ENCODE assay signal across 8 cellular contexts in genomic region chr7:148772297-148773089, GRCh38.
DNase-seq lines count a peak whose midpoint lies in the region; ATAC-seq and TF ChIP-seq lines count a peak whose summit lies in the region.

No MANE protein-coding gene starts in this region.

- H3K36me3 ChIP-seq in IMR-90 (ENCODE audit: control insufficient read depth, insufficient read depth, low read length) (peaks cover 21% of the 10 kb centered on the region), mesodermal cell (ENCODE audit: control insufficient read depth, insufficient read depth, low read length) (peaks cover 74% of the 10 kb centered on the region)

- no peaks in the 10 kb centered on the region for H3K9me3 Mint-ChIP-seq in activated naive CD4-positive, alpha-beta T cell treated with anti-CD3 and anti-CD28 coated beads for 36 hours

- H3K27ac Mint-ChIP-seq in activated naive CD4-positive, alpha-beta T cell treated with anti-CD3 and anti-CD28 coated beads for 36 hours = peak overlapping the region; percentile 71

- no peak overlapping the region for H2AK9ac ChIP-seq in IMR-90 (replicated peaks; ENCODE audit: low read depth, low read length, poor library complexity)

- H2AK5ac ChIP-seq in IMR-90 (ENCODE audit: low read depth, low read length) = no peak overlapping the region

- peaks cover 5% of the 10 kb centered on the region; the same call in 1 of the 2 replicates for H4K20me1 ChIP-seq in IMR-90 (ENCODE audit: insufficient read depth, low read length)

- TF ChIP-seq RAD21 in IMR-90 (IDR thresholded peaks at IDR 0.05; ENCODE audit: low read length) = peak; percentile 37

- no peaks in the 10 kb centered on the region for H3K27me3 ChIP-seq in IMR-90 (ENCODE audit: control insufficient read depth, insufficient read depth, low read length)

- peaks cover 31 to 34% of the 10 kb centered on the region in 2 experiments for H3K79me1 ChIP-seq in IMR-90 (ENCODE audit: low read depth in 1 of 2, low read length in 2 of 2)

- no peak overlapping the region for H3K14ac ChIP-seq in IMR-90 (replicated peaks; ENCODE audit: low read depth, low read length)

- POLR2A ChIA-PET in IMR-90 (lab: Charles Lee; ENCODE audit: unreplicated experiment) = no interaction called here

- CTCF ChIA-PET in IMR-90 (lab: Yijun Ruan, JAX) = interaction anchor here (0.6 to 0.7 kb wide), 3 partner anchors 83 to 185 kb away, joined by 3 read pairs; no protein-coding TSS in a partner anchor
- CTCF ChIA-PET in activated naive CD4-positive, alpha-beta T cell treated with anti-CD3 and anti-CD28 coated beads for 36 hours (lab: Charles Lee) = interaction anchor here (1.6 to 2.6 kb wide), 2 partner anchors 14 to 197 kb away, joined by 3 to 23 read pairs; no protein-coding TSS in a partner anchor

- H4K8ac ChIP-seq in IMR-90 (ENCODE audit: low read depth in 2 of 2, low read length in 2 of 2) = no peak overlapping the region; a peak in 1 of 4 replicates

- H2BK15ac ChIP-seq in IMR-90 (ENCODE audit: low read depth, low read length) = no peak overlapping the region

- no peak; the same call in 1 of the 2 replicates for TF ChIP-seq POLR2A in IMR-90 (IDR thresholded peaks at IDR 0.05; ENCODE audit: low read depth, low read length)

- TF ChIP-seq CTCF in AG09319 (IDR thresholded peaks at IDR 0.05; ENCODE audit: low read depth, low read length) = no peak
- TF ChIP-seq CTCF in IMR-90 (conservative IDR thresholded peaks at IDR 0.05; ENCODE audit: low read depth, low read length) = no peak

- H3K56ac ChIP-seq in IMR-90 (ENCODE audit: extremely low read depth, insufficient read depth, low read length) = no peak overlapping the region

- no peaks in the 10 kb centered on the region for H3K9me3 ChIP-seq in IMR-90 (ENCODE audit: control insufficient read depth, insufficient read depth, low read length)
- no peaks in the 10 kb centered on the region for H3K9me3 ChIP-seq in mesodermal cell (ENCODE audit: control insufficient read depth, low read length)

- no peak overlapping the region for H3K27ac ChIP-seq in IMR-90 (ENCODE audit: insufficient read depth, low read length)
- peak overlapping the region; percentile 62 for H3K27ac ChIP-seq in mesodermal cell (ENCODE audit: low read depth, low read length, severe bottlenecking)

- H4K5ac ChIP-seq in IMR-90 (ENCODE audit: low read depth, low read length) = no peak overlapping the region

- H3K27me3 Mint-ChIP-seq in activated naive CD4-positive, alpha-beta T cell treated with anti-CD3 and anti-CD28 coated beads for 36 hours (ENCODE audit: low read depth) = no peaks in the 10 kb centered on the region

- no TSS peak for BruUV-seq in IMR-90 (replicated peaks; lab: Mats Ljungman, UMichigan)

- H2BK120ac ChIP-seq in IMR-90 (ENCODE audit: low read depth, low read length) = no peak overlapping the region

- DNase-seq in AG09319 (ENCODE audit: extremely low read depth, low read depth) (peak; percentile 35), IMR-90 (peak; percentile 98), NCI-H345 treated with DMSO at 0.1 percent for 48 hours (lab: John Stamatoyannopoulos, UW; ENCODE audit: unreplicated experiment) (no peak), medulla oblongata (ENCODE audit: extremely low spot score) (no peak), NCI-H774 (lab: John Stamatoyannopoulos, UW) (no peak)
- peak; percentile 62 for DNase-seq in activated naive CD4-positive, alpha-beta T cell treated with anti-CD3 and anti-CD28 coated beads for 36 hours

- no peak overlapping the region for H3K23ac ChIP-seq in IMR-90 (ENCODE audit: low read depth, low read length)

- in situ Hi-C loops in IMR-90 (cut with MboI; ENCODE audit: low sequenced_read_pairs) = no loop called here

- intact Hi-C loops in IMR-90 (cut with micrococcal nuclease) = loop anchor here (2.0 kb wide), 3 partner anchors 72 to 198 kb away; no protein-coding TSS in a partner anchor
- intact Hi-C loops in activated naive CD4-positive, alpha-beta T cell treated with anti-CD3 and anti-CD28 coated beads for 36 hours (cut with micrococcal nuclease) = loop anchor here (1.0 to 5.0 kb wide), 6 partner anchors 75 to 265 kb away; no protein-coding TSS in a partner anchor

- peaks cover 6% of the 10 kb centered on the region for H3K9me1 ChIP-seq in IMR-90 (ENCODE audit: insufficient read depth, low read length)

- H3K4ac ChIP-seq in IMR-90 (ENCODE audit: low read depth, low read length) = no peak overlapping the region

- H3K4me1 ChIP-seq in IMR-90 (ENCODE audit: control insufficient read depth, insufficient read depth, low read length) = peaks cover 5% of the 10 kb centered on the region
- peaks cover 16% of the 10 kb centered on the region for H3K4me1 ChIP-seq in mesodermal cell (ENCODE audit: control insufficient read depth, insufficient read depth, low read length, poor library complexity, severe bottlenecking)

- 38% methylated on average over 4 of the region's 8 CpGs; no CpG with 5 or more reads in 1 of the 2 experiments for WGBS in IMR-90 (ENCODE audit: extremely low coverage in 2 of 2, insufficient read length in 1 of 2), 2 experiments
- WGBS in mesodermal cell (ENCODE audit: insufficient coverage in 2 of 2), 2 experiments = 72 to 83% methylated on average over 6 to 7 of the region's 8 CpGs

- H3K36me3 Mint-ChIP-seq in activated naive CD4-positive, alpha-beta T cell treated with anti-CD3 and anti-CD28 coated beads for 36 hours (ENCODE audit: low read depth) = peaks cover 26% of the 10 kb centered on the region

- no peak overlapping the region for H3K4me3 Mint-ChIP-seq in activated naive CD4-positive, alpha-beta T cell treated with anti-CD3 and anti-CD28 coated beads for 36 hours

- dilution Hi-C loops in IMR-90 (cut with HindIII; ENCODE audit: low sequenced_read_pairs, unreplicated experiment) = no loop called here

- H3K4me1 Mint-ChIP-seq in activated naive CD4-positive, alpha-beta T cell treated with anti-CD3 and anti-CD28 coated beads for 36 hours (ENCODE audit: low read depth) = peaks cover 29% of the 10 kb centered on the region

- H2AFZ ChIP-seq in IMR-90 (replicated peaks; ENCODE audit: low read length, poor library complexity) = peak overlapping the region; percentile 3

- H4K91ac ChIP-seq in IMR-90 (ENCODE audit: insufficient read depth, low read depth, low read length) = no peak overlapping the region

- ATAC-seq in IMR-90 (ENCODE audit: low read depth) (peak; percentile 99), GM18498 (IDR thresholded peaks at IDR 0.05; ENCODE audit: unreplicated experiment) (no peak)

- peak overlapping the region; percentile 27 for H2BK5ac ChIP-seq in IMR-90 (ENCODE audit: low read depth, low read length, poor library complexity, severe bottlenecking)

- peak overlapping the region; percentile 23 for H3K4me2 ChIP-seq in IMR-90 (ENCODE audit: low read depth, low read length)

- no peak overlapping the region for H3K18ac ChIP-seq in IMR-90 (ENCODE audit: low read depth, low read length)

- H3K4me3 ChIP-seq in IMR-90 (ENCODE audit: insufficient read depth, low read depth, low read length) = no peak overlapping the region
- no peak overlapping the region for H3K4me3 ChIP-seq in mesodermal cell (ENCODE audit: extremely low read depth, insufficient read depth, low read length, poor library complexity, severe bottlenecking)

- no peak overlapping the region for H3K9ac ChIP-seq in IMR-90 (ENCODE audit: low read depth, low read length)

- H2BK20ac ChIP-seq in IMR-90 (ENCODE audit: low read depth, low read length) = peak overlapping the region; percentile 2; the same call in 1 of the 2 replicates

TF ChIP-seq in IMR-90, 13 proteins besides CTCF, POLR2A, EP300 and RAD21:
- TF ChIP-seq MAZ (IDR thresholded peaks at IDR 0.05; ENCODE audit: borderline replicate concordance, low read depth, low read length) (0 out of 2 replicates have a peak, but pooled peaks have one; percentile 11), RCOR1 (IDR thresholded peaks at IDR 0.05; ENCODE audit: insufficient replicate concordance, low read length) (peak; percentile 82), CEBPB (IDR thresholded peaks at IDR 0.05; ENCODE audit: low read depth, low read length) (no peak), RFX5 (IDR thresholded peaks at IDR 0.05; ENCODE audit: low read depth, low read length) (no peak), MAFK (IDR thresholded peaks at IDR 0.05; ENCODE audit: low read depth, low read length) (peak; percentile 49), BHLHE40 (IDR thresholded peaks at IDR 0.05; ENCODE audit: low read depth, low read length) (peak; percentile 66; the same call in 1 of the 2 replicates), NFE2L2 (IDR thresholded peaks at IDR 0.05; ENCODE audit: low read depth, low read length) (no peak), CHD1 (IDR thresholded peaks at IDR 0.05; ENCODE audit: low read depth, low read length) (no peak), SMC3 (IDR thresholded peaks at IDR 0.05; ENCODE audit: low read depth, low read length) (no peak; the same call in 1 of the 2 replicates), FOS (IDR thresholded peaks at IDR 0.05; ENCODE audit: low read depth, low read length) (peak; percentile 92), MXI1 (IDR thresholded peaks at IDR 0.05; ENCODE audit: borderline replicate concordance, low read depth, low read length) (peak; percentile 64; the same call in 1 of the 2 replicates)
- TF ChIP-seq, protein P1, sequence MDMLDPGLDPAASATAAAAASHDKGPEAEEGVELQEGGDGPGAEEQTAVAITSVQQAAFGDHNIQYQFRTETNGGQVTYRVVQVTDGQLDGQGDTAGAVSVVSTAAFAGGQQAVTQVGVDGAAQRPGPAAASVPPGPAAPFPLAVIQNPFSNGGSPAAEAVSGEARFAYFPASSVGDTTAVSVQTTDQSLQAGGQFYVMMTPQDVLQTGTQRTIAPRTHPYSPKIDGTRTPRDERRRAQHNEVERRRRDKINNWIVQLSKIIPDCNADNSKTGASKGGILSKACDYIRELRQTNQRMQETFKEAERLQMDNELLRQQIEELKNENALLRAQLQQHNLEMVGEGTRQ (IDR thresholded peaks at IDR 0.05; ENCODE audit: low read depth, low read length) = no peak
- TF ChIP-seq, protein P2, sequence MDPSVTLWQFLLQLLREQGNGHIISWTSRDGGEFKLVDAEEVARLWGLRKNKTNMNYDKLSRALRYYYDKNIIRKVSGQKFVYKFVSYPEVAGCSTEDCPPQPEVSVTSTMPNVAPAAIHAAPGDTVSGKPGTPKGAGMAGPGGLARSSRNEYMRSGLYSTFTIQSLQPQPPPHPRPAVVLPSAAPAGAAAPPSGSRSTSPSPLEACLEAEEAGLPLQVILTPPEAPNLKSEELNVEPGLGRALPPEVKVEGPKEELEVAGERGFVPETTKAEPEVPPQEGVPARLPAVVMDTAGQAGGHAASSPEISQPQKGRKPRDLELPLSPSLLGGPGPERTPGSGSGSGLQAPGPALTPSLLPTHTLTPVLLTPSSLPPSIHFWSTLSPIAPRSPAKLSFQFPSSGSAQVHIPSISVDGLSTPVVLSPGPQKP (IDR thresholded peaks at IDR 0.05; ENCODE audit: borderline replicate concordance, low read depth, low read length) = no peak

Comparison
In these comparisons a context has a peak if more than half of its experiments do, and no peak if none do; other contexts are left out.
1. DNase-seq: peak in AG09319 (single experiment), IMR-90 (single experiment) and activated naive CD4-positive, alpha-beta T cell treated with anti-CD3 and anti-CD28 coated beads for 36 hours (single experiment); none in NCI-H345 treated with DMSO at 0.1 percent for 48 hours (single experiment), medulla oblongata (single experiment) and NCI-H774 (single experiment).